In the genomic region with DNA sequence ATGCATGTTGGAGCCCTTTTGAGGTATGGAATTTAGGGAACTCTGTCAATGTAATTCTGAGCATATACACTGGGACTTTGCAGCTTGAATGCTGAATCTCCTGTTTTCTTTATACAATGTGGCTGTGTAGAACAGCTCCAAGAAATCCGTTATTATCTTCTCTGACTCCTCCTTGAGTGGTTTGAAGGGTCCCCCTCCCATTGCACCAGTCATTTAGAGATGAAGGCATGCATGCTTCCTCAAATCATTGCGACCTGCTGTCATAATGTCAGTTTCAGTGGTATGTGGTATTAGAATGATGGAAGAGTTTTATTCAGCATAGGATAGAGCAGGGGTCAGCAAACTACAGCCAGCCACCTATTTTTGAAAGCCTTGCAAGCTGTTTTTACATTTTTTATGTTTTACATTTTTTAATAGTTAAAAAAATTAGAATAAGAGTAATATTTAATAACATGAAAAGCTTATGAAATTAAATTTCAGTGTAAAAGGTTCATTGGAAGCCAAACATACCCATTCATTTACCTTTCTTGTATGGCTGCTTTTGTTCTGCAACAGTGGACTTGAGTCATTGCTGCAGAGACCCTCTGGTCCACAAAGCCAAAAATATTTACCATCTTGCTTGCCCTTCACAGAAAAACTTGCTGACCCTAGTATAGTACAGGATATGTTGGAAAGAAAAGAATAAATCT, we compare ENCODE assay signal across 1 cellular context.
TF ChIP-seq lines count a peak whose summit lies in the region.

No MANE protein-coding gene starts in this region.

TF ChIP-seq in WTC11, 78 proteins besides CTCF, POLR2A, EP300 and RAD21 (continued from another document):
- TF ChIP-seq, protein P1, sequence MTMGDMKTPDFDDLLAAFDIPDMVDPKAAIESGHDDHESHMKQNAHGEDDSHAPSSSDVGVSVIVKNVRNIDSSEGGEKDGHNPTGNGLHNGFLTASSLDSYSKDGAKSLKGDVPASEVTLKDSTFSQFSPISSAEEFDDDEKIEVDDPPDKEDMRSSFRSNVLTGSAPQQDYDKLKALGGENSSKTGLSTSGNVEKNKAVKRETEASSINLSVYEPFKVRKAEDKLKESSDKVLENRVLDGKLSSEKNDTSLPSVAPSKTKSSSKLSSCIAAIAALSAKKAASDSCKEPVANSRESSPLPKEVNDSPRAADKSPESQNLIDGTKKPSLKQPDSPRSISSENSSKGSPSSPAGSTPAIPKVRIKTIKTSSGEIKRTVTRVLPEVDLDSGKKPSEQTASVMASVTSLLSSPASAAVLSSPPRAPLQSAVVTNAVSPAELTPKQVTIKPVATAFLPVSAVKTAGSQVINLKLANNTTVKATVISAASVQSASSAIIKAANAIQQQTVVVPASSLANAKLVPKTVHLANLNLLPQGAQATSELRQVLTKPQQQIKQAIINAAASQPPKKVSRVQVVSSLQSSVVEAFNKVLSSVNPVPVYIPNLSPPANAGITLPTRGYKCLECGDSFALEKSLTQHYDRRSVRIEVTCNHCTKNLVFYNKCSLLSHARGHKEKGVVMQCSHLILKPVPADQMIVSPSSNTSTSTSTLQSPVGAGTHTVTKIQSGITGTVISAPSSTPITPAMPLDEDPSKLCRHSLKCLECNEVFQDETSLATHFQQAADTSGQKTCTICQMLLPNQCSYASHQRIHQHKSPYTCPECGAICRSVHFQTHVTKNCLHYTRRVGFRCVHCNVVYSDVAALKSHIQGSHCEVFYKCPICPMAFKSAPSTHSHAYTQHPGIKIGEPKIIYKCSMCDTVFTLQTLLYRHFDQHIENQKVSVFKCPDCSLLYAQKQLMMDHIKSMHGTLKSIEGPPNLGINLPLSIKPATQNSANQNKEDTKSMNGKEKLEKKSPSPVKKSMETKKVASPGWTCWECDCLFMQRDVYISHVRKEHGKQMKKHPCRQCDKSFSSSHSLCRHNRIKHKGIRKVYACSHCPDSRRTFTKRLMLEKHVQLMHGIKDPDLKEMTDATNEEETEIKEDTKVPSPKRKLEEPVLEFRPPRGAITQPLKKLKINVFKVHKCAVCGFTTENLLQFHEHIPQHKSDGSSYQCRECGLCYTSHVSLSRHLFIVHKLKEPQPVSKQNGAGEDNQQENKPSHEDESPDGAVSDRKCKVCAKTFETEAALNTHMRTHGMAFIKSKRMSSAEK (CRISPR knock-in tag; IDR thresholded peaks at IDR 0.05; ENCODE audit: borderline replicate concordance): no peak
- TF ChIP-seq, protein P2, sequence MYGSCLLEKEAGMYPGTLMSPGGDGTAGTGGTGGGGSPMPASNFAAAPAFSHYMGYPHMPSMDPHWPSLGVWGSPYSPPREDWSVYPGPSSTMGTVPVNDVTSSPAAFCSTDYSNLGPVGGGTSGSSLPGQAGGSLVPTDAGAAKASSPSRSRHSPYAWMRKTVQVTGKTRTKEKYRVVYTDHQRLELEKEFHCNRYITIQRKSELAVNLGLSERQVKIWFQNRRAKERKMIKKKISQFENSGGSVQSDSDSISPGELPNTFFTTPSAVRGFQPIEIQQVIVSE (CRISPR knock-in tag; IDR thresholded peaks at IDR 0.05; ENCODE audit: borderline replicate concordance): no peak
